7 cellular contexts compared by ENCODE assay signal in the genomic region with DNA sequence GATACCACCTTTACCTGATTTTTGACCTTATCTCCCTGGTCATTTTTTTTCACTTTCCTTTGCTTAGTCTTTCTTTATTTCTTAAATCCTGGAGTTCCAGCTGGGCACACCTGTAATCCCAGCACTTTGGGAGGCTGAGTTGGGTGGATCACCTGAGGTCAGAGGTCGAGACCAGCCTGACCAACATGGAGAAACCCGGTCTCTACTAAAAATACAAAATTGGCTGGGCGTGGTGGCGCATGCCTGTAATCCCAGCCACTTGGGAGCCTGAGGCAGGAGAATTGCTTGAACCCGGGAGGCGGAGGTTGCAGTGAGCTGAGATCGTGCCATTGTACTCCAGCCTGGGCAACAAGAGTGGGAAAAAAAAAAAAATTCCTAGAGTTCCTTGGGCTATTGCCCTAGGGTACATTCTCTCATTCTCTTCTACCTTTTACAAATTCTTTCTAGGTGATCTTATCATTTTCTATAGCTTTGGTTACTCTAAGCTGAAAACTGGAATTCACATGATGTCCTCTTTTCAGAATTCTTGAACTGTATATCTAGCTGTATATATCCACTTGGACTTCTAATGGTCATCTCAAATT. TPM values are rescaled to one million over a fixed set of nuclear protein-coding genes. Genes with fewer than 3 reads are reported as not detected.
DNase-seq lines count a peak whose midpoint lies in the region; ATAC-seq, FAIRE-seq and TF ChIP-seq lines count a peak whose summit lies in the region.
"Not testable (repeated sequence)": the region's sequence is repeated elsewhere in the genome, so short reads cannot be mapped to it uniquely, and the experiment has no call there.

No MANE protein-coding gene starts in this region.

- not testable (repeated sequence) for TF ChIP-seq CTCF in Caco-2 (IDR thresholded peaks at IDR 0.05; ENCODE audit: insufficient read depth in 1 of 2, low read depth in 1 of 2, low read length in 1 of 2, severe bottlenecking in 1 of 2, unreplicated experiment in 1 of 2); HEK293 (tag by site-specific recombination; IDR thresholded peaks at IDR 0.05); WTC11 (IDR thresholded peaks at IDR 0.05); K562 (IDR thresholded peaks at IDR 0.05 in 2 of 3, conservative IDR thresholded peaks at IDR 0.05 in 1 of 3; ENCODE audit: insufficient read depth in 2 of 3, low read depth in 1 of 3, low read length in 3 of 3); type B pancreatic cell (conservative IDR thresholded peaks at IDR 0.05)

- not testable (repeated sequence) for ATAC-seq in WTC11; K562; memory B cell (ENCODE audit: low read depth); naive B cell (ENCODE audit: low read depth in 2 of 2)

- peaks cover 16% of the 10 kb centered on the region for H3K4me1 ChIP-seq in Caco-2
- not testable (repeated sequence) for H3K4me1 ChIP-seq in HEK293 (ENCODE audit: control insufficient read depth, insufficient read depth, low read length); K562 (replicated peaks in 1 of 2; ENCODE audit: control insufficient read depth in 2 of 2, insufficient read depth in 2 of 2, low read length in 2 of 2)

- H3K27ac ChIP-seq in HEK293 (ENCODE audit: extremely low read depth, low read depth, low read length); K562 (ENCODE audit: extremely low read depth, low read depth, low read length): not testable (repeated sequence)

- TF ChIP-seq RAD21 in K562 (CRISPR knock-in tag; conservative IDR thresholded peaks at IDR 0.05 in 1 of 2, IDR thresholded peaks at IDR 0.05 in 1 of 2) = not testable (repeated sequence)

- CTCF ChIA-PET in Caco-2 (lab: Charles Lee) = interaction anchor here (0.6 to 0.7 kb wide), 2 partner anchors 148 to 423 kb away, joined by 3 to 4 read pairs; no protein-coding TSS in a partner anchor
- CTCF ChIA-PET in HEK293 (lab: Yijun Ruan, JAX) = interaction anchor here (0.6 kb wide), 2 partner anchors 36 to 156 kb away, joined by 3 read pairs; no protein-coding TSS in a partner anchor
- CTCF ChIA-PET in WTC11 (lab: Charles Lee) = interaction anchor here (0.8 kb wide), 1 partner anchor 68 kb away, joined by 3 read pairs; a partner anchor contains a TSS
- CTCF ChIA-PET in K562 (lab: Yijun Ruan, JAX; ENCODE audit: low intra/inter-chr PET ratio) = not testable (repeated sequence)

- POLR2A ChIA-PET in Caco-2 (lab: Charles Lee) = interaction anchor here (1.1 to 1.2 kb wide), 2 partner anchors 68 to 134 kb away, joined by 4 to 5 read pairs; a partner anchor contains a TSS
- POLR2A ChIA-PET in HEK293 (lab: Yijun Ruan, JAX) = interaction anchor here (0.6 kb wide), 1 partner anchor 31 kb away, joined by 5 read pairs; no protein-coding TSS in a partner anchor
- POLR2A ChIA-PET in WTC11 (lab: Charles Lee) = not testable (repeated sequence)
- POLR2A ChIA-PET in K562 (lab: Yijun Ruan, JAX) = interaction anchor here (0.6 to 2.3 kb wide), 8 partner anchors 9 to 352 kb away, joined by 3 to 12 read pairs (median 4); a partner anchor contains a TSS

- H3K36me3 Mint-ChIP-seq in Caco-2 (ENCODE audit: insufficient read depth, unreplicated experiment) = peaks cover 35% of the 10 kb centered on the region
- H3K36me3 Mint-ChIP-seq in WTC11, memory B cell, naive B cell, type B pancreatic cell: not testable (repeated sequence)

- not testable (repeated sequence) for H2AFZ ChIP-seq in K562 (ENCODE audit: low read depth, low read length)

- in situ Hi-C loops in K562 (cut with MboI) = not testable (repeated sequence)

- not testable (repeated sequence) for H3K9me1 ChIP-seq in K562 (ENCODE audit: control insufficient read depth, insufficient read depth, low read length)

- intact Hi-C loops in Caco-2 (cut with micrococcal nuclease; ENCODE audit: unreplicated experiment); K562 (cut with micrococcal nuclease): not testable (repeated sequence)

- not testable (repeated sequence) for H3K9me3 ChIP-seq in Caco-2; HEK293 (ENCODE audit: control insufficient read depth, insufficient read depth, low read depth, low read length); K562 (replicated peaks; ENCODE audit: control insufficient read depth, insufficient read depth, low read depth, low read length)

- not testable (repeated sequence) for H3K9ac ChIP-seq in K562 (ENCODE audit: insufficient read depth in 1 of 2, low read depth in 2 of 2, low read length in 2 of 2)

- not testable (repeated sequence) for H3K27me3 Mint-ChIP-seq in Caco-2 (ENCODE audit: insufficient read depth, unreplicated experiment); WTC11 (ENCODE audit: low read depth); memory B cell; naive B cell; type B pancreatic cell

- H3K36me3 ChIP-seq in Caco-2 (ENCODE audit: control insufficient read depth, insufficient read depth, low read length) = not testable (repeated sequence)
- H3K36me3 ChIP-seq in HEK293 (ENCODE audit: control insufficient read depth in 2 of 2, insufficient read depth in 1 of 2, low read length in 2 of 2) (peaks cover 0 to 16% of the 10 kb centered on the region in 2 experiments; a peak in 2 of 3 replicates), K562 (ENCODE audit: control insufficient read depth, insufficient read depth, low read length) (peaks cover 31% of the 10 kb centered on the region)

- not testable (repeated sequence) for H3K4me2 ChIP-seq in K562 (ENCODE audit: insufficient read depth, low read length)

- H3K27me3 ChIP-seq in Caco-2 (replicated peaks; ENCODE audit: control insufficient read depth, insufficient read depth, low read length); K562 (ENCODE audit: control insufficient read depth in 2 of 2, insufficient read depth in 2 of 2, low read length in 2 of 2): not testable (repeated sequence)

- peak; percentile 30 to 62 for DNase-seq in Caco-2
- DNase-seq in WTC11 (ENCODE audit: low spot score); K562 (ENCODE audit: extremely low read depth in 1 of 4, low spot score in 3 of 4); memory B cell (ENCODE audit: low spot score in 2 of 2); naive B cell; type B pancreatic cell (ENCODE audit: extremely low spot score, unreplicated experiment): not testable (repeated sequence)

- FAIRE-seq in K562 (lab: Jason Lieb, UNC) = not testable (repeated sequence)

- TF ChIP-seq EP300 in K562 (IDR thresholded peaks at IDR 0.05; ENCODE audit: low read length) = not testable (repeated sequence)

- TF ChIP-seq POLR2A in K562 (conservative IDR thresholded peaks at IDR 0.05) = not testable (repeated sequence)

- 74% methylated on average over 6 of the region's 7 CpGs for WGBS in K562 (ENCODE audit: insufficient coverage, low coverage, missing lambda C conversion rate)

- H3K4me3 ChIP-seq in Caco-2 (ENCODE audit: low read depth, low read length); HEK293 (ENCODE audit: low read depth, low read length); K562: not testable (repeated sequence)

- not testable (repeated sequence) for H4K20me1 ChIP-seq in K562 (replicated peaks; ENCODE audit: control insufficient read depth, insufficient read depth, low read length)

- peaks cover 95% of the 10 kb centered on the region for H3K79me2 ChIP-seq in K562 (ENCODE audit: control insufficient read depth, insufficient read depth, low read length)

- peak overlapping the region; percentile 60 for H3K4me3 Mint-ChIP-seq in Caco-2 (ENCODE audit: unreplicated experiment)
- not testable (repeated sequence) for H3K4me3 Mint-ChIP-seq in WTC11, memory B cell, naive B cell, type B pancreatic cell

- H3K4me1 Mint-ChIP-seq in Caco-2 (ENCODE audit: low read depth, unreplicated experiment) = peaks cover 26% of the 10 kb centered on the region
- H3K4me1 Mint-ChIP-seq in WTC11 = not testable (repeated sequence)
- H3K4me1 Mint-ChIP-seq in memory B cell = peaks cover 31% of the 10 kb centered on the region
- peaks cover 30 to 40% (median 31%) of the 10 kb centered on the region in 3 donors for H3K4me1 Mint-ChIP-seq in naive B cell
- H3K4me1 Mint-ChIP-seq in type B pancreatic cell (ENCODE audit: unreplicated experiment) = peaks cover 15% of the 10 kb centered on the region

- not testable (repeated sequence) for BruUV-seq in Caco-2 (replicated peaks; lab: Mats Ljungman, UMichigan); K562 (replicated peaks; lab: Mats Ljungman, UMichigan)

- H3K27ac Mint-ChIP-seq in Caco-2 (ENCODE audit: unreplicated experiment) = peak overlapping the region; percentile 82
- peak overlapping the region; percentile 23 for H3K27ac Mint-ChIP-seq in WTC11
- peak overlapping the region; percentile 35 for H3K27ac Mint-ChIP-seq in memory B cell
- peak overlapping the region in 4 of 6 donors; percentile 17 to 76 (median 38) for H3K27ac Mint-ChIP-seq in naive B cell
- peak overlapping the region; percentile 10 for H3K27ac Mint-ChIP-seq in type B pancreatic cell

- H3K9me3 Mint-ChIP-seq in Caco-2 (ENCODE audit: unreplicated experiment); WTC11; memory B cell; naive B cell; type B pancreatic cell: not testable (repeated sequence)

RNA-seq across cellular contexts. Expression of a gene that starts 6.9 kb away (rescaled TPM):
- total RNA-seq in Caco-2 (2022) (33.6 and 36.8 TPM in 2 replicates), WTC11 (2021) (25.0 to 30.8 TPM (median 26.2 TPM) in 3 replicates), K562 (2014; rRNA removed) (35.8 and 38.4 TPM in 2 replicates), K562 (2014; rRNA removed; fragmentation: Illumina TruSeq; extraction: Trizol) (59.7 and 66.2 TPM in 2 replicates), K562 (2015; rRNA removed; fragmentation: Illumina TruSeq; extraction: Trizol) (51.1 and 54.4 TPM in 2 replicates), K562 (2021) (41.4 and 41.7 TPM in 2 replicates), type B pancreatic cell (ENCODE audit: low replicate concordance) (33.7 and 39.5 TPM in 2 replicates)
- 92.0 and 190 TPM in 2 replicates for total RNA-seq in K562 (2011; cell fraction: chromatin; rRNA removed; ENCODE audit: low replicate concordance)
- 43.0 and 53.3 TPM in 2 replicates for total RNA-seq in K562 (2011; cell fraction: nucleolus; rRNA removed)
- total RNA-seq in K562 (2011; cell fraction: nucleoplasm; rRNA removed) = 79.2 and 121 TPM in 2 replicates
- polyA plus RNA-seq in K562 (2011; rRNA removed) (45.1 and 48.8 TPM in 2 replicates), K562 (2014; fragmentation: Illumina TruSeq; extraction: Trizol) (23.8 and 26.0 TPM in 2 replicates), K562 (2014; fragmentation: Nextera tagmentation; extraction: Ambion mirVana) (10 to 100 TPM; 18.3 to 24.8 TPM), K562 (2014; rRNA removed) (28.1 and 30.7 TPM in 2 replicates), naive B cell (ENCODE audit: low read depth in 6 of 6) (10 to 100 TPM in 4 of 6 donors, 1 to 10 TPM in 2; 4.3 to 15.4 (median 13.4) TPM)
- polyA plus RNA-seq in K562 (2011; cell fraction: cytosol; rRNA removed) = 11.2 and 19.8 TPM in 2 replicates
- polyA plus RNA-seq in K562 (2011; cell fraction: nucleus; rRNA removed) = 45.3 and 60.0 TPM in 2 replicates
- 17.8 and 21.4 TPM in 2 replicates for polyA plus RNA-seq in K562 (2012)
- polyA minus RNA-seq in K562 (2011; rRNA and poly(A)+ RNA removed) = 142 and 156 TPM in 2 replicates
- polyA minus RNA-seq in K562 (2011; cell fraction: cytosol; rRNA and poly(A)+ RNA removed) = 63.5 and 63.9 TPM in 2 replicates
- polyA minus RNA-seq in K562 (2011; cell fraction: nucleus; rRNA and poly(A)+ RNA removed) = 24.9 and 55.4 TPM in 2 replicates

Comparison
In these comparisons a context has a peak if more than half of its experiments do, and no peak if none do; other contexts are left out.
1. H3K27ac Mint-ChIP-seq: peak in every context shown above with its lines; median percentile 82 in Caco-2; 38 in naive B cell; 35 in memory B cell; 23 in WTC11; 10 in type B pancreatic cell.